10 cellular contexts compared by ENCODE assay signal in the genomic region with DNA sequence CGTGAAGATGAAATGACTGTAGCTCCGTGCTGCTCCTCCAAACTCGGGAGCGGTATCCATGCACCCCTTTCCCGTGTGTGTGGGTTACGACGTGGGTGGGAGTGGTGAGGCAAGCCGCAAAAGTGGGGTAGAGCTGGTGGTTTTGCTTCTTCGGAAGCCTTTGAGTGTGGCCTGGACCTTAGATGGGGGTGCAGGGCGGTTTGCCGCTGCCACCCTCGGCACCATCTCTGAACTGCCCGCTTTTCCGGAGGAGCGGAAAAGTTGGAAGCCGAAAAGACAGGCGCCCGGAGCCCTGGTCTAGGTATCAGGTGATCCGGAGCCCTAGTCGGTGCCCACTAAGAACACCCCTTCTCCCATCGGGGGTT. TPM values are rescaled to one million over a fixed set of nuclear protein-coding genes. Genes with fewer than 3 reads are reported as not detected.
A peak's percentile ranks its signal among the peaks of the same experiment; 100 is the strongest.
DNase-seq lines count a peak whose midpoint lies in the region; ATAC-seq and TF ChIP-seq lines count a peak whose summit lies in the region.
"Had no signal": no experiment of that assay in that cellular context is flagged by ENCODE, and none has a peak within 500 bp of the region (broad histone marks: within the 10 kb centered on the region; RNA-seq: fewer than 3 reads in every experiment).

No MANE protein-coding gene starts in this region.

- peaks cover 22% of the 10 kb centered on the region for H3K27me3 Mint-ChIP-seq in CD8-positive, alpha-beta T cell (ENCODE audit: low read depth)
- peaks cover 5% of the 10 kb centered on the region for H3K27me3 Mint-ChIP-seq in GM23338 (ENCODE audit: insufficient read depth, low read depth, poor library complexity)
- peaks cover 35% of the 10 kb centered on the region for H3K27me3 Mint-ChIP-seq in central memory CD8-positive, alpha-beta T cell
- peaks cover 16 to 33% (median 28%) of the 10 kb centered on the region in 5 donors for H3K27me3 Mint-ChIP-seq in naive thymus-derived CD4-positive, alpha-beta T cell

- H3K27me3 ChIP-seq in CD8-positive, alpha-beta T cell (ENCODE audit: insufficient read depth, low read length): no peaks in the 10 kb centered on the region
- no peaks in the 10 kb centered on the region for H3K27me3 ChIP-seq in GM23338 (ENCODE audit: insufficient read depth)
- H3K27me3 ChIP-seq in naive thymus-derived CD4-positive, alpha-beta T cell (ENCODE audit: control insufficient read depth in 2 of 2, insufficient read depth in 2 of 2, low read length in 2 of 2): no peaks in the 10 kb centered on the region
- H3K27me3 ChIP-seq in ascending aorta: no peaks in the 10 kb centered on the region

- CTCF ChIA-PET in CD8-positive, alpha-beta T cell (lab: Charles Lee): no interaction called here
- CTCF ChIA-PET in naive thymus-derived CD4-positive, alpha-beta T cell (lab: Charles Lee): no interaction called here

- H3K9me3 ChIP-seq in CD8-positive, alpha-beta T cell (ENCODE audit: low read length): no peaks in the 10 kb centered on the region
- no peaks in the 10 kb centered on the region for H3K9me3 ChIP-seq in naive thymus-derived CD4-positive, alpha-beta T cell (ENCODE audit: control insufficient read depth in 2 of 3, low read length in 3 of 3)
- no peaks in the 10 kb centered on the region for H3K9me3 ChIP-seq in ascending aorta

- no peak overlapping the region for H2AFZ ChIP-seq in GM23338

- H3K79me2 ChIP-seq in GM23338 (replicated peaks; ENCODE audit: insufficient read depth): peaks cover 57% of the 10 kb centered on the region

- no peak for ATAC-seq in CD8-positive, alpha-beta T cell
- ATAC-seq in GM23338 (no peak; the same call in 2 of the 3 replicates), HG03342 (IDR thresholded peaks at IDR 0.05; ENCODE audit: unreplicated experiment) (no peak)
- no peak for ATAC-seq in central memory CD8-positive, alpha-beta T cell (replicated peaks; ENCODE audit: extremely low read depth, poor library complexity, severe bottlenecking)
- no peak for ATAC-seq in naive thymus-derived CD4-positive, alpha-beta T cell

- H3K36me3 ChIP-seq in CD8-positive, alpha-beta T cell (ENCODE audit: insufficient read depth, low read length): no peaks in the 10 kb centered on the region
- H3K36me3 ChIP-seq in GM23338 (ENCODE audit: insufficient read depth): no peaks in the 10 kb centered on the region
- no peaks in the 10 kb centered on the region for H3K36me3 ChIP-seq in naive thymus-derived CD4-positive, alpha-beta T cell (ENCODE audit: control insufficient read depth in 2 of 3, insufficient read depth in 3 of 3, low read length in 3 of 3)
- H3K36me3 ChIP-seq in ascending aorta: no peaks in the 10 kb centered on the region

- H3F3A ChIP-seq in GM23338 (replicated peaks; ENCODE audit: low read depth): no peaks in the 10 kb centered on the region

- TF ChIP-seq CTCF in CD8-positive, alpha-beta T cell (IDR thresholded peaks at IDR 0.05): no peak
- TF ChIP-seq CTCF in GM23338 (conservative IDR thresholded peaks at IDR 0.05; ENCODE audit: low read depth in 2 of 2) (no peak), ascending aorta (IDR thresholded peaks at IDR 0.05) (no peak)

- POLR2A ChIA-PET in CD8-positive, alpha-beta T cell (lab: Charles Lee): no interaction called here
- POLR2A ChIA-PET in naive thymus-derived CD4-positive, alpha-beta T cell (lab: Charles Lee): no interaction called here

- no peak for DNase-seq in CD8-positive, alpha-beta T cell
- no peak for DNase-seq in GM23338 (ENCODE audit: low spot score)
- DNase-seq in central memory CD8-positive, alpha-beta T cell (ENCODE audit: low spot score in 2 of 2): no peak
- DNase-seq in naive thymus-derived CD4-positive, alpha-beta T cell: peak in 1 of 9 donors; percentile 20
- no peak for DNase-seq in cerebellar cortex (ENCODE audit: low spot score)
- no peak for DNase-seq in T-helper 1 cell
- DNase-seq in ascending aorta (ENCODE audit: low spot score in 2 of 2): no peak
- DNase-seq: GDM1, T1000 had no signal

- no peaks in the 10 kb centered on the region for H3K9me2 ChIP-seq in GM23338 (ENCODE audit: insufficient read depth)

- H4K20me1 ChIP-seq in GM23338 (replicated peaks; ENCODE audit: insufficient read depth): peaks cover 6% of the 10 kb centered on the region; the same call in 1 of the 2 replicates

- no peaks in the 10 kb centered on the region for H3K4me1 ChIP-seq in CD8-positive, alpha-beta T cell (ENCODE audit: insufficient read depth, low read length)
- peaks cover 23% of the 10 kb centered on the region for H3K4me1 ChIP-seq in GM23338 (ENCODE audit: insufficient read depth)
- no peaks in the 10 kb centered on the region for H3K4me1 ChIP-seq in naive thymus-derived CD4-positive, alpha-beta T cell (ENCODE audit: control insufficient read depth in 2 of 2, insufficient read depth in 2 of 2, low read length in 2 of 2)
- no peaks in the 10 kb centered on the region for H3K4me1 ChIP-seq in ascending aorta

- H3K36me3 Mint-ChIP-seq in CD8-positive, alpha-beta T cell: no peaks in the 10 kb centered on the region
- peaks cover 12% of the 10 kb centered on the region for H3K36me3 Mint-ChIP-seq in GM23338 (ENCODE audit: low read depth)
- H3K36me3 Mint-ChIP-seq in central memory CD8-positive, alpha-beta T cell (ENCODE audit: insufficient read depth): peaks cover 5% of the 10 kb centered on the region
- no peaks in the 10 kb centered on the region for H3K36me3 Mint-ChIP-seq in naive thymus-derived CD4-positive, alpha-beta T cell

- no peak overlapping the region for H3K27ac ChIP-seq in CD8-positive, alpha-beta T cell (ENCODE audit: low read depth, low read length)
- H3K27ac ChIP-seq in GM23338 (ENCODE audit: low read depth): no peak overlapping the region
- H3K27ac ChIP-seq in naive thymus-derived CD4-positive, alpha-beta T cell (ENCODE audit: low read depth, low read length): no peak overlapping the region
- no peak overlapping the region for H3K27ac ChIP-seq in ascending aorta

- H3K4me2 ChIP-seq in GM23338: peak overlapping the region; percentile 79

- intact Hi-C loops in CD8-positive, alpha-beta T cell (cut with DNase I, micrococcal nuclease): no loop called here
- intact Hi-C loops in naive thymus-derived CD4-positive, alpha-beta T cell (cut with micrococcal nuclease): no loop called here
- intact Hi-C loops in ascending aorta (cut with DNase I): no loop called here

- H3K4me1 Mint-ChIP-seq in CD8-positive, alpha-beta T cell (ENCODE audit: low read depth): peaks cover 7% of the 10 kb centered on the region
- peaks cover 36% of the 10 kb centered on the region for H3K4me1 Mint-ChIP-seq in GM23338
- peaks cover 30% of the 10 kb centered on the region for H3K4me1 Mint-ChIP-seq in central memory CD8-positive, alpha-beta T cell
- H3K4me1 Mint-ChIP-seq in naive thymus-derived CD4-positive, alpha-beta T cell: peaks cover 0 to 7% (median 2%) of the 10 kb centered on the region in 7 donors

- H3K4me3 Mint-ChIP-seq in CD8-positive, alpha-beta T cell: peak overlapping the region; percentile 73
- H3K4me3 Mint-ChIP-seq in GM23338: peak overlapping the region; percentile 96
- H3K4me3 Mint-ChIP-seq in central memory CD8-positive, alpha-beta T cell: peak overlapping the region; percentile 90
- H3K4me3 Mint-ChIP-seq in naive thymus-derived CD4-positive, alpha-beta T cell: peak overlapping the region in 4 of 10 donors; percentile 28 to 57 (median 50)

- no peak overlapping the region for H3K27ac Mint-ChIP-seq in CD8-positive, alpha-beta T cell
- peak overlapping the region; percentile 86 for H3K27ac Mint-ChIP-seq in GM23338
- peak overlapping the region; percentile 80 for H3K27ac Mint-ChIP-seq in central memory CD8-positive, alpha-beta T cell (ENCODE audit: low read depth)
- H3K27ac Mint-ChIP-seq in naive thymus-derived CD4-positive, alpha-beta T cell: no peak overlapping the region

- H3K9me3 Mint-ChIP-seq in CD8-positive, alpha-beta T cell: no peaks in the 10 kb centered on the region
- peaks cover 3% of the 10 kb centered on the region; the same call in 1 of the 3 replicates for H3K9me3 Mint-ChIP-seq in GM23338
- no peaks in the 10 kb centered on the region for H3K9me3 Mint-ChIP-seq in central memory CD8-positive, alpha-beta T cell
- H3K9me3 Mint-ChIP-seq in naive thymus-derived CD4-positive, alpha-beta T cell: peaks cover 0 to 6% (median 0%) of the 10 kb centered on the region in 11 donors

- H3K4me3 ChIP-seq in CD8-positive, alpha-beta T cell (ENCODE audit: low read depth, low read length): no peak overlapping the region
- H3K4me3 ChIP-seq in GM23338 (peak overlapping the region; percentile 80), ascending aorta (no peak overlapping the region)
- peak overlapping the region; percentile 33 for H3K4me3 ChIP-seq in naive thymus-derived CD4-positive, alpha-beta T cell (ENCODE audit: low read length)

TF ChIP-seq in GM23338, 12 proteins besides CTCF, POLR2A, EP300 and RAD21 (continues in another document):
- TF ChIP-seq JUNB (IDR thresholded peaks at IDR 0.05; ENCODE audit: unreplicated experiment): no peak
- no peak for TF ChIP-seq STAT1 (IDR thresholded peaks at IDR 0.05; ENCODE audit: unreplicated experiment)
- no peak for TF ChIP-seq ZNF114 (CRISPR knock-in tag; IDR thresholded peaks at IDR 0.05)

RNA-seq across cellular contexts. Expression of a gene that starts 0.5 kb away (rescaled TPM):
- total RNA-seq in CD8-positive, alpha-beta T cell: under 1 TPM; 0.06 to 0.22 TPM
- 73.6 and 83.4 TPM in 2 replicates for total RNA-seq in GM23338 (2014; rRNA removed; shearing (Covaris generic))
- polyA plus RNA-seq in GM23338 (2016; fragmentation: Nextera tagmentation; extraction: Ambion mirVana): 10.5 and 10.9 TPM in 2 replicates
- under 1 TPM in 2 of 5 experiments, not detected in 3; 0.56 to 0.92 TPM for total RNA-seq in naive thymus-derived CD4-positive, alpha-beta T cell
- polyA plus RNA-seq in naive thymus-derived CD4-positive, alpha-beta T cell: not detected
- total RNA-seq in ascending aorta: not detected

Comparison
In these comparisons a context has a peak if more than half of its experiments do, and no peak if none do; other contexts are left out.
1. H3K4me3 ChIP-seq: peak in GM23338 (single experiment) and naive thymus-derived CD4-positive, alpha-beta T cell (single experiment); none in CD8-positive, alpha-beta T cell (single experiment) and ascending aorta (0 of 2).
2. H3K27ac Mint-ChIP-seq: peak in GM23338 (single experiment) and central memory CD8-positive, alpha-beta T cell (single experiment); none in CD8-positive, alpha-beta T cell (single experiment) and naive thymus-derived CD4-positive, alpha-beta T cell (0 of 9).